In genomic region chr3:130894130-130894872, GRCh38 we compare ENCODE assay signal across 8 cellular contexts.
A peak's percentile ranks its signal among the peaks of the same experiment; 100 is the strongest.
DNase-seq lines count a peak whose midpoint lies in the region; ATAC-seq and TF ChIP-seq lines count a peak whose summit lies in the region.

No MANE protein-coding gene starts in this region.

- no peaks in the 10 kb centered on the region for H3K36me3 ChIP-seq in KMS-11 (ENCODE audit: insufficient read depth)

- peaks cover 95% of the 10 kb centered on the region for H3K79me2 ChIP-seq in KMS-11 (ENCODE audit: insufficient read depth, low read depth)

- H3K27ac Mint-ChIP-seq in memory B cell, result peak overlapping the region; percentile 98

- H4K20me1 ChIP-seq in KMS-11 (ENCODE audit: insufficient read depth), result peaks cover 48% of the 10 kb centered on the region

- peaks cover 82% of the 10 kb centered on the region for H3K4me1 ChIP-seq in KMS-11 (ENCODE audit: low read depth, poor library complexity, severe bottlenecking)

- H3K4me3 ChIP-seq in KMS-11 (IDR thresholded peaks at IDR 0.05; ENCODE audit: insufficient read depth, low read depth, low read length), result peak overlapping the region; percentile 44

- TF ChIP-seq CTCF in KMS-11 (conservative IDR thresholded peaks at IDR 0.05; ENCODE audit: low read depth, low read length), result no peak

- peak overlapping the region; percentile 98 for H3K4me3 Mint-ChIP-seq in memory B cell

- no peaks in the 10 kb centered on the region for H3K27me3 Mint-ChIP-seq in memory B cell

- H2AFZ ChIP-seq in KMS-11 (ENCODE audit: low read depth), result peak overlapping the region; percentile 39; the same call in 1 of the 2 replicates

- no peaks in the 10 kb centered on the region for H3K36me3 Mint-ChIP-seq in memory B cell

- peaks cover 22% of the 10 kb centered on the region for H3K4me1 Mint-ChIP-seq in memory B cell

- no peaks in the 10 kb centered on the region for H3K27me3 ChIP-seq in KMS-11 (ENCODE audit: insufficient read depth, low read depth)

- DNase-seq in EH (ENCODE audit: low read depth), result peak; percentile 37
- DNase-seq in activated CD4-positive, alpha-beta T cell treated with anti-CD3 and anti-CD28 coated beads for 4 hours, result peak; percentile 23 to 37
- peak; percentile 35 for DNase-seq in effector CD8-positive, alpha-beta T cell (lab: John Stamatoyannopoulos, UW)
- peak; percentile 15 to 49 for DNase-seq in memory B cell (ENCODE audit: low spot score in 2 of 2)
- peak; percentile 24 for DNase-seq in stimulated activated CD8-positive, alpha-beta memory T cell treated with anti-CD3 and anti-CD28 coated beads, Interleukin-12 subunit alpha, Interleukin-12 subunit beta, amount 100 ng/mL, for 4 hours (ENCODE audit: low read depth)

- H3K27ac ChIP-seq in KMS-11, result peak overlapping the region; percentile 73

- peak overlapping the region; percentile 62 for H3K9ac ChIP-seq in KMS-11

- ATAC-seq in GM21515 (IDR thresholded peaks at IDR 0.05; ENCODE audit: unreplicated experiment) (peak; percentile 24), memory B cell (ENCODE audit: low read depth) (peak; percentile 18), HG03469 (IDR thresholded peaks at IDR 0.05; ENCODE audit: unreplicated experiment) (no peak)

- H3K9me3 Mint-ChIP-seq in memory B cell, result no peaks in the 10 kb centered on the region

- H3K4me2 ChIP-seq in KMS-11, result peak overlapping the region; percentile 83
